In the genomic region with DNA sequence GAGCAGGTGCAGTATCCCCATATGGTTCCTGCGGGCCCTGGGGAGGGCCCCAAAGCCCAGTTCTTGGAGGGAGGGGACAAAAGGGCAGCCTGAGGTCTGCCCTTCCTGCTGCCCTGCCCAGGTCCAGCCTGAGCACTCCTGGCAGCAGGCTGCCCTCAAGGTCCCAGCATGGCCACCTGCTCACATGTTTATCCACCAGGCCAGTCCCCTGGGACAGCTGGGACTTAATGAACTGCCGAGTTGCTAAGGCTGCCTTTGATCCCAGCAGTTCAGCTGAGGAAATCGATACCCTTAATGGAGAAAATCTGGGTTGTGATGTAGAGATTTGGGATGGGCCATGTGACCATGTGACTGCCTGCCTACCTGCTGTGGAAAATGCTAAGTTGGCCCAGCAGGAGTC, we compare ENCODE assay signal across 27 cellular contexts.
DNase-seq lines count a peak whose midpoint lies in the region; ATAC-seq, FAIRE-seq and TF ChIP-seq lines count a peak whose summit lies in the region.
"Had no signal": no experiment of that assay in that cellular context is flagged by ENCODE, and none has a peak within 500 bp of the region (broad histone marks: within the 10 kb centered on the region; RNA-seq: fewer than 3 reads in every experiment).

No MANE protein-coding gene starts in this region.

- DNase-seq in NCI-H1417 (lab: John Stamatoyannopoulos, UW) (peak; percentile 19 to 80 (median 36)), NCI-H1417 treated with DMSO at 0.1 percent for 48 hours (lab: John Stamatoyannopoulos, UW) (no peak), NCI-H2107 (lab: John Stamatoyannopoulos, UW) (peak; percentile 26), WTC11 (ENCODE audit: low spot score) (no peak), small intestine (peak; percentile 40), GM10248 (ENCODE audit: extremely low spot score) (no peak), activated T-cell treated with anti-CD3 and anti-CD28 coated beads for 4 hours (no peak)
- no peak for DNase-seq in stimulated activated naive CD8-positive, alpha-beta T cell treated with anti-CD3 and anti-CD28 coated beads, Interleukin-15, Interleukin-2, amounts not matched to agents 100 U/mL and 50 U/mL, for 24 hours
- DNase-seq: H7, heart right ventricle, MM.1S, natural killer cell, NCI-H187, NCI-H774, ovary, Right ventricle myocardium superior, T-cell, upper lobe of left lung had no signal

- no peak for ATAC-seq in WTC11
- ATAC-seq in stimulated activated naive CD8-positive, alpha-beta T cell treated with anti-CD3 and anti-CD28 coated beads, Interleukin-15, Interleukin-2, amounts not matched to agents 100 U/mL and 50 U/mL, for 24 hours: no peak
- ATAC-seq: activated CD4-positive, alpha-beta T cell treated with anti-CD3 and anti-CD28 coated beads for 36 hours; heart right ventricle; left lung; natural killer cell; T-cell had no signal

- POLR2A ChIA-PET in WTC11 (lab: Charles Lee) (interaction anchor here (0.5 kb wide), 1 partner anchor 15 kb away, joined by 3 read pairs; no protein-coding TSS in a partner anchor), GM10248 (lab: Yijun Ruan, JAX) (no interaction called here)

- H3K36me3 Mint-ChIP-seq in WTC11: no peaks in the 10 kb centered on the region
- H3K36me3 Mint-ChIP-seq: activated naive CD4-positive, alpha-beta T cell treated with anti-CD3 and anti-CD28 coated beads, Interleukin-2, amount 50 U/mL, for 24 hours; mesothelial cell of epicardium; natural killer cell; T-cell had no signal

- FAIRE-seq in small intestine (lab: Jason Lieb, UNC): no peak
- FAIRE-seq: A204.1, G401.6 had no signal

- H3K4me3 Mint-ChIP-seq in WTC11: no peak overlapping the region
- H3K4me3 Mint-ChIP-seq: activated CD4-positive, alpha-beta T cell treated with anti-CD3 and anti-CD28 coated beads for 36 hours; activated naive CD4-positive, alpha-beta T cell treated with anti-CD3 and anti-CD28 coated beads, Interleukin-2, amount 50 U/mL, for 24 hours; central memory CD8-positive, alpha-beta T cell; mesothelial cell of epicardium; natural killer cell; T-cell had no signal

- H3K9me3 Mint-ChIP-seq in WTC11: no peaks in the 10 kb centered on the region
- H3K9me3 Mint-ChIP-seq: activated naive CD4-positive, alpha-beta T cell treated with anti-CD3 and anti-CD28 coated beads, Interleukin-2, amount 50 U/mL, for 24 hours; central memory CD8-positive, alpha-beta T cell; mesothelial cell of epicardium; natural killer cell; T-cell had no signal

- H3K27me3 Mint-ChIP-seq in WTC11 (ENCODE audit: low read depth): peaks cover 9% of the 10 kb centered on the region
- H3K27me3 Mint-ChIP-seq: activated naive CD4-positive, alpha-beta T cell treated with anti-CD3 and anti-CD28 coated beads, Interleukin-2, amount 50 U/mL, for 24 hours had no signal

- no peaks in the 10 kb centered on the region for H3K9me3 ChIP-seq in small intestine (ENCODE audit: control insufficient read depth, low read depth)
- H3K9me3 ChIP-seq: ascending aorta, heart right ventricle, left lung, ovary, right atrium auricular region, upper lobe of left lung had no signal

- TF ChIP-seq CTCF in WTC11 (IDR thresholded peaks at IDR 0.05) (no peak), GM10248 (IDR thresholded peaks at IDR 0.05; ENCODE audit: control extremely low read depth, extremely low read depth, low read depth, missing control alignments) (no peak)

- H3K27me3 ChIP-seq in small intestine (ENCODE audit: control insufficient read depth in 2 of 2, insufficient read depth in 2 of 2, low read length in 2 of 2): no peaks in the 10 kb centered on the region
- H3K27me3 ChIP-seq: ascending aorta, ovary, right atrium auricular region, upper lobe of left lung had no signal

- CTCF ChIA-PET in WTC11 (lab: Charles Lee): interaction anchor here (1.0 to 2.2 kb wide), 2 partner anchors 88 to 116 kb away, joined by 3 to 9 read pairs; no protein-coding TSS in a partner anchor
- CTCF ChIA-PET in GM10248 (lab: Yijun Ruan, JAX): no interaction called here

- WGBS in small intestine, 3 donors: 9 to 60% (median 21%) methylated on average over 2 to 3 of the region's 3 CpGs

- peaks cover 18% of the 10 kb centered on the region for H3K4me1 Mint-ChIP-seq in WTC11
- H3K4me1 Mint-ChIP-seq: activated CD4-positive, alpha-beta T cell treated with anti-CD3 and anti-CD28 coated beads for 36 hours; activated naive CD4-positive, alpha-beta T cell treated with anti-CD3 and anti-CD28 coated beads, Interleukin-2, amount 50 U/mL, for 24 hours; central memory CD8-positive, alpha-beta T cell; natural killer cell; T-cell had no signal

- no peaks in the 10 kb centered on the region for H3K36me3 ChIP-seq in small intestine (ENCODE audit: control insufficient read depth in 2 of 2, insufficient read depth in 2 of 2, low read length in 2 of 2)
- H3K36me3 ChIP-seq: ascending aorta, heart right ventricle, left lung, ovary, right atrium auricular region, upper lobe of left lung had no signal

- H3K27ac ChIP-seq in small intestine (ENCODE audit: low read depth in 1 of 2, low read length in 1 of 2): no peak overlapping the region
- H3K27ac ChIP-seq: ascending aorta, heart right ventricle, left lung, ovary, right atrium auricular region, upper lobe of left lung had no signal

- no peaks in the 10 kb centered on the region for H3K4me1 ChIP-seq in small intestine (ENCODE audit: control insufficient read depth in 2 of 2, insufficient read depth in 1 of 2, low read depth in 1 of 2, low read length in 1 of 2)
- H3K4me1 ChIP-seq: ascending aorta, left lung, upper lobe of left lung had no signal

- H3K27ac Mint-ChIP-seq in WTC11: no peak overlapping the region
- H3K27ac Mint-ChIP-seq: activated CD4-positive, alpha-beta T cell treated with anti-CD3 and anti-CD28 coated beads for 36 hours; activated naive CD4-positive, alpha-beta T cell treated with anti-CD3 and anti-CD28 coated beads, Interleukin-2, amount 50 U/mL, for 24 hours; mesothelial cell of epicardium; natural killer cell; T-cell had no signal

- H3K4me3 ChIP-seq in small intestine (ENCODE audit: low read depth in 1 of 2, low read length in 2 of 2): no peak overlapping the region
- H3K4me3 ChIP-seq: ascending aorta, heart right ventricle, left lung, ovary, right atrium auricular region, upper lobe of left lung had no signal

TF ChIP-seq in WTC11, 78 proteins besides CTCF, POLR2A, EP300 and RAD21:
- TF ChIP-seq, protein P1, sequence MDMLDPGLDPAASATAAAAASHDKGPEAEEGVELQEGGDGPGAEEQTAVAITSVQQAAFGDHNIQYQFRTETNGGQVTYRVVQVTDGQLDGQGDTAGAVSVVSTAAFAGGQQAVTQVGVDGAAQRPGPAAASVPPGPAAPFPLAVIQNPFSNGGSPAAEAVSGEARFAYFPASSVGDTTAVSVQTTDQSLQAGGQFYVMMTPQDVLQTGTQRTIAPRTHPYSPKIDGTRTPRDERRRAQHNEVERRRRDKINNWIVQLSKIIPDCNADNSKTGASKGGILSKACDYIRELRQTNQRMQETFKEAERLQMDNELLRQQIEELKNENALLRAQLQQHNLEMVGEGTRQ (CRISPR knock-in tag; IDR thresholded peaks at IDR 0.05): peak; percentile 62
- TF ChIP-seq, protein P2, sequence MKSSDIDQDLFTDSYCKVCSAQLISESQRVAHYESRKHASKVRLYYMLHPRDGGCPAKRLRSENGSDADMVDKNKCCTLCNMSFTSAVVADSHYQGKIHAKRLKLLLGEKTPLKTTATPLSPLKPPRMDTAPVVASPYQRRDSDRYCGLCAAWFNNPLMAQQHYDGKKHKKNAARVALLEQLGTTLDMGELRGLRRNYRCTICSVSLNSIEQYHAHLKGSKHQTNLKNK (CRISPR knock-in tag; IDR thresholded peaks at IDR 0.05): no peak

Comparison
In these comparisons a context has a peak if more than half of its experiments do, and no peak if none do; other contexts are left out.
1. DNase-seq: peak in NCI-H1417 (3 of 3), NCI-H2107 (single experiment) and small intestine (single experiment); none in NCI-H1417 treated with DMSO at 0.1 percent for 48 hours (single experiment), WTC11 (single experiment), stimulated activated naive CD8-positive, alpha-beta T cell treated with anti-CD3 and anti-CD28 coated beads, Interleukin-15, Interleukin-2, amounts not matched to agents 100 U/mL and 50 U/mL, for 24 hours (single experiment), GM10248 (single experiment) and activated T-cell treated with anti-CD3 and anti-CD28 coated beads for 4 hours (single experiment).